In genomic region chr6:44257007-44257752, GRCh38 we compare ENCODE assay signal across 8 cellular contexts.
A peak's percentile ranks its signal among the peaks of the same experiment; 100 is the strongest.
DNase-seq lines count a peak whose midpoint lies in the region; ATAC-seq lines count a peak whose summit lies in the region.

SLC35B2 (minus strand) TSS chr6:44257528; CDS start chr6:44257410, 118 bp downstream.

- peak; percentile 32 for DNase-seq in NCI-H1694 treated with DMSO at 0.1 percent for 48 hours (lab: John Stamatoyannopoulos, UW)
- no peak for DNase-seq in NCI-H1694 (lab: John Stamatoyannopoulos, UW)
- peak; percentile 89 for DNase-seq in NCI-H146 (lab: John Stamatoyannopoulos, UW)
- DNase-seq in UCSD-AML1 (lab: John Stamatoyannopoulos, UW; ENCODE audit: unreplicated experiment): peak; percentile 78
- DNase-seq in central memory CD4-positive, alpha-beta T cell: peak; percentile 65
- DNase-seq in inferior parietal cortex (ENCODE audit: extremely low spot score): peak; percentile 76

- H3K4me3 ChIP-seq in skin epidermis: peak within 1 kb of the TSS; percentile 65 to 96 (median 76)

- H3K27ac ChIP-seq in skin epidermis: peak within 1 kb of the TSS; percentile 62 to 96 (median 90)

- ATAC-seq in HG02623 (IDR thresholded peaks at IDR 0.05; ENCODE audit: unreplicated experiment): peak; percentile 55
